Comparison of ENCODE assay signal across 24 cellular contexts in genomic region chr19:23772668-23773063, GRCh38. TPM values are rescaled to one million over a fixed set of nuclear protein-coding genes. Genes with fewer than 3 reads are reported as not detected.
DNase-seq lines count a peak whose midpoint lies in the region; ATAC-seq and TF ChIP-seq lines count a peak whose summit lies in the region.
"Had no signal": no experiment of that assay in that cellular context is flagged by ENCODE, and none has a peak within 500 bp of the region (broad histone marks: within the 10 kb centered on the region; RNA-seq: fewer than 3 reads in every experiment).

No MANE protein-coding gene starts in this region.

- no peaks in the 10 kb centered on the region for H3K9me3 Mint-ChIP-seq in activated T-cell treated with anti-CD3 and anti-CD28 coated beads, Interleukin-2, amount 50 U/mL, for 24 hours
- no peaks in the 10 kb centered on the region for H3K9me3 Mint-ChIP-seq in progenitor cell of endocrine pancreas (ENCODE audit: low read depth)
- H3K9me3 Mint-ChIP-seq: H9 had no signal

- intact Hi-C loops in PC-3 (cut with micrococcal nuclease) (loop anchor here (5.0 kb wide), 1 partner anchor 225 kb away; no protein-coding TSS in a partner anchor), left colon (cut with DNase I, micrococcal nuclease) (no loop called here)

- peaks cover 27% of the 10 kb centered on the region for H3K4me1 ChIP-seq in PC-3 (ENCODE audit: insufficient read depth, low read length)
- H3K4me1 ChIP-seq: A549 had no signal

- H3K9me3 ChIP-seq in PC-3 (ENCODE audit: low read length) = no peaks in the 10 kb centered on the region; the same call in 1 of the 2 replicates
- H3K9me3 ChIP-seq: MG63 had no signal

- H3K27me3 ChIP-seq in PC-3 (ENCODE audit: low read length) = no peaks in the 10 kb centered on the region
- H3K27me3 ChIP-seq: MG63 had no signal

- no peak for TF ChIP-seq CTCF in PC-3 (conservative IDR thresholded peaks at IDR 0.05; ENCODE audit: low read depth, low read length)
- TF ChIP-seq CTCF in progenitor cell of endocrine pancreas (IDR thresholded peaks at IDR 0.05; ENCODE audit: unreplicated experiment) = no peak

- peaks cover 60% of the 10 kb centered on the region for H3K36me3 Mint-ChIP-seq in activated T-cell treated with anti-CD3 and anti-CD28 coated beads, Interleukin-2, amount 50 U/mL, for 24 hours (ENCODE audit: low read depth)
- H3K36me3 Mint-ChIP-seq in progenitor cell of endocrine pancreas (ENCODE audit: insufficient read depth) = peaks cover 17% of the 10 kb centered on the region

- H3K27me3 Mint-ChIP-seq in activated T-cell treated with anti-CD3 and anti-CD28 coated beads, Interleukin-2, amount 50 U/mL, for 24 hours = no peaks in the 10 kb centered on the region
- H3K27me3 Mint-ChIP-seq in progenitor cell of endocrine pancreas = no peaks in the 10 kb centered on the region
- H3K27me3 Mint-ChIP-seq: B cell had no signal

- H3K9me2 ChIP-seq in PC-3 (replicated peaks; ENCODE audit: low read length) = no peaks in the 10 kb centered on the region

- H3K4me3 Mint-ChIP-seq in activated T-cell treated with anti-CD3 and anti-CD28 coated beads, Interleukin-2, amount 50 U/mL, for 24 hours = no peak overlapping the region
- H3K4me3 Mint-ChIP-seq in progenitor cell of endocrine pancreas (ENCODE audit: low read depth) = no peak overlapping the region
- H3K4me3 Mint-ChIP-seq: B cell, CD14-positive monocyte, H9 had no signal

- peak overlapping the region; percentile 50 for H3K4me2 ChIP-seq in PC-3 (ENCODE audit: low read length)
- H3K4me2 ChIP-seq: A549 had no signal

- H3K27ac ChIP-seq in PC-3 (ENCODE audit: low read length) = peak overlapping the region; percentile 96
- H3K27ac ChIP-seq: A549, SK-N-MC had no signal

- peak overlapping the region; percentile 41 for H3K9ac ChIP-seq in PC-3 (ENCODE audit: low read length)

- peaks cover 76% of the 10 kb centered on the region for H3K36me3 ChIP-seq in PC-3 (ENCODE audit: low read depth, low read length)
- H3K36me3 ChIP-seq: MG63 had no signal

- H3K79me2 ChIP-seq in PC-3 (ENCODE audit: low read length) = peaks cover 62% of the 10 kb centered on the region

- CTCF ChIA-PET in PC-3 (lab: Charles Lee) = no interaction called here

- no peaks in the 10 kb centered on the region for H3F3A ChIP-seq in PC-3 (ENCODE audit: low read length, unreplicated experiment)

- no peak overlapping the region for H3K4me3 ChIP-seq in PC-3 (ENCODE audit: low read length)
- H3K4me3 ChIP-seq: A549, MG63, SK-N-MC had no signal

- no peak overlapping the region for H2AFZ ChIP-seq in PC-3 (ENCODE audit: low read length)

- H3K4me1 Mint-ChIP-seq in activated T-cell treated with anti-CD3 and anti-CD28 coated beads, Interleukin-2, amount 50 U/mL, for 24 hours (ENCODE audit: low read depth) = peaks cover 44% of the 10 kb centered on the region
- peaks cover 5% of the 10 kb centered on the region for H3K4me1 Mint-ChIP-seq in progenitor cell of endocrine pancreas (ENCODE audit: low read depth)
- H3K4me1 Mint-ChIP-seq: B cell had no signal

- POLR2A ChIA-PET in PC-3 (lab: Charles Lee; ENCODE audit: unreplicated experiment) = no interaction called here

- ATAC-seq in PC-3 (peak; percentile 47; the same call in 1 of the 2 replicates), left colon (peak; percentile 5)
- ATAC-seq: A549 had no signal

- H4K20me1 ChIP-seq in PC-3 (ENCODE audit: low read length) = no peaks in the 10 kb centered on the region

- H3K27ac Mint-ChIP-seq in activated T-cell treated with anti-CD3 and anti-CD28 coated beads, Interleukin-2, amount 50 U/mL, for 24 hours = peak overlapping the region; percentile 27
- H3K27ac Mint-ChIP-seq in progenitor cell of endocrine pancreas = no peak overlapping the region
- H3K27ac Mint-ChIP-seq: B cell, H9 had no signal

- BruUV-seq in PC-3 (replicated peaks; lab: Mats Ljungman, UMichigan) = no TSS peak

- DNase-seq in activated T-cell treated with anti-CD3 and anti-CD28 coated beads, Interleukin-2, amount 50 U/mL, for 24 hours = no peak
- no peak for DNase-seq in activated T-cell treated with anti-CD3 and anti-CD28 coated beads, Interleukin-2, amount 50 U/mL, for 1 hour
- DNase-seq in GM04504 (ENCODE audit: low read depth) (peak; percentile 2), PC-3 (peak; percentile 69), left colon (no peak), H4 (ENCODE audit: low spot score) (no peak), HK-2 (ENCODE audit: unreplicated experiment) (no peak), progenitor cell of endocrine pancreas (ENCODE audit: low spot score, unreplicated experiment) (no peak)
- DNase-seq: EL, GF-D8, H9, Kasumi-1, MG63, NCI-H1417, NCI-H1694 treated with DMSO at 0.1 percent for 48 hours, NCI-H2107, NCI-H510A, NCI-H82, OCI-M1, SHP77 treated with DMSO at 0.1 percent for 48 hours had no signal

RNA-seq across cellular contexts. Expression of gene ZNF681, which starts 14.0 kb away (rescaled TPM):
- 2.5 and 2.6 TPM in 2 replicates for total RNA-seq in PC-3 (2014; rRNA removed)
- total RNA-seq in left colon = 1 to 10 TPM; 3.1 TPM
- 2.8 and 5.4 TPM in 2 replicates for total RNA-seq in H4 (2014; rRNA removed; shearing (Covaris generic))
- total RNA-seq in progenitor cell of endocrine pancreas = 10.2 and 11.5 TPM in 2 replicates

Comparison
In these comparisons a context has a peak if more than half of its experiments do, and no peak if none do; other contexts are left out.
1. DNase-seq: peak in GM04504 (single experiment) and PC-3 (single experiment); none in activated T-cell treated with anti-CD3 and anti-CD28 coated beads, Interleukin-2, amount 50 U/mL, for 24 hours (single experiment), activated T-cell treated with anti-CD3 and anti-CD28 coated beads, Interleukin-2, amount 50 U/mL, for 1 hour (single experiment), left colon (0 of 2), H4 (single experiment), HK-2 (single experiment) and progenitor cell of endocrine pancreas (single experiment).